ENCODE assay signal across 15 cellular contexts in the genomic region with DNA sequence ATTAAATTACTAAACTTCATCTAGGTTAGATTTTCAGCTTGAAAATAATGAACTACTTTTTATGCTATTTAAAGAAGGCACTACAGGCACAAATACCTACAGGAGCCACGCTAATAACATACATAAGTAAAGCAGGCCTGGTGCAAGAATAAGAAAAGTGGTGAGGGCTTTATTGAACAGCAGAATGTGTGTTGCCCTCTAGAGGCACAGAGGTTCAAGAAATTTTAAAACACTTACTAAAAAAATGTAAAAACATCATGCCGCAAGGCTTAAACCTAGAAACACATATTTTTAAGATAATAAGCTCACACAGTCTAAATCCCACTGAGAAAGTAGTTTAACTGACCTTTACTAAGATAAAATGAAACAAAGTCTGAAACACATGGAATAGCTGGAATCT. TPM values are rescaled to one million over a fixed set of nuclear protein-coding genes. Genes with fewer than 3 reads are reported as not detected.
DNase-seq lines count a peak whose midpoint lies in the region; ATAC-seq and TF ChIP-seq lines count a peak whose summit lies in the region.
"Had no signal": no experiment of that assay in that cellular context is flagged by ENCODE, and none has a peak within 500 bp of the region (broad histone marks: within the 10 kb centered on the region; RNA-seq: fewer than 3 reads in every experiment).

No MANE protein-coding gene starts in this region.

- in situ Hi-C loops in astrocyte of the cerebellum (cut with HindIII; ENCODE audit: low sequenced_read_pairs) = no loop called here
- in situ Hi-C loops in mammary epithelial cell (cut with MboI; ENCODE audit: low sequenced_read_pairs in 2 of 2) = no loop called here

- no peaks in the 10 kb centered on the region for H3K9me3 ChIP-seq in CD4-positive, alpha-beta T cell (ENCODE audit: control insufficient read depth, low read length)
- H3K9me3 ChIP-seq in neural cell (ENCODE audit: low read length) (no peaks in the 10 kb centered on the region), mammary epithelial cell (replicated peaks; ENCODE audit: insufficient read depth, low read length) (no peaks in the 10 kb centered on the region)
- H3K9me3 ChIP-seq: heart left ventricle had no signal

- dilution Hi-C loops in mammary epithelial cell (cut with HindIII; ENCODE audit: low sequenced_read_pairs) = no loop called here

- no peaks in the 10 kb centered on the region for H3K36me3 Mint-ChIP-seq in CD4-positive, alpha-beta T cell (ENCODE audit: low read depth)
- no peaks in the 10 kb centered on the region for H3K36me3 Mint-ChIP-seq in Calu3 (ENCODE audit: insufficient read depth, unreplicated experiment)
- H3K36me3 Mint-ChIP-seq: WTC11 had no signal

- BruUV-seq in Calu3 (replicated peaks; lab: Mats Ljungman, UMichigan) (no TSS peak), mammary epithelial cell (replicated peaks; lab: Mats Ljungman, UMichigan) (no TSS peak)

- no peaks in the 10 kb centered on the region for H3K9me2 ChIP-seq in neural cell (ENCODE audit: insufficient read depth, low read length)

- CTCF ChIA-PET in CD4-positive, alpha-beta T cell (lab: Charles Lee) = interaction anchor here (1.3 to 1.5 kb wide), 2 partner anchors 9 to 166 kb away, joined by 3 to 4 read pairs; no protein-coding TSS in a partner anchor
- CTCF ChIA-PET in Calu3 (lab: Charles Lee) = no interaction called here
- CTCF ChIA-PET in mammary epithelial cell (lab: Charles Lee; ENCODE audit: low non-redundant PET) = no interaction called here

- H2AFZ ChIP-seq in neural cell (ENCODE audit: low read depth, low read length) (no peak overlapping the region), mammary epithelial cell (ENCODE audit: low read depth, low read length) (no peak overlapping the region)

- H3K4me3 ChIP-seq in HFF-Myc (replicated peaks; ENCODE audit: low read depth, low read length) (no peak overlapping the region), astrocyte of the cerebellum (ENCODE audit: low read depth, low read length) (no peak overlapping the region), neural cell (ENCODE audit: low read length) (no peak overlapping the region), mammary epithelial cell (replicated peaks in 1 of 3; ENCODE audit: insufficient read depth in 1 of 3, low read depth in 2 of 3, low read length in 3 of 3) (no peak overlapping the region)
- H3K4me3 ChIP-seq: heart left ventricle had no signal

- TF ChIP-seq EP300 in neural cell (conservative IDR thresholded peaks at IDR 0.05; ENCODE audit: poor library complexity, severe bottlenecking) = no peak

- peak overlapping the region; percentile 80 for H3K27ac Mint-ChIP-seq in CD4-positive, alpha-beta T cell
- no peak overlapping the region for H3K27ac Mint-ChIP-seq in Calu3 (ENCODE audit: unreplicated experiment)
- H3K27ac Mint-ChIP-seq: activated naive CD8-positive, alpha-beta T cell treated with anti-CD3 and anti-CD28 coated beads, Interleukin-2, amount 50 U/mL, for 24 hours; WTC11 had no signal

- WGBS in mammary epithelial cell (ENCODE audit: low coverage, missing lambda C conversion rate) = 81% methylated on average over 2 of the region's 2 CpGs

- no peak overlapping the region for H3K4me3 Mint-ChIP-seq in CD4-positive, alpha-beta T cell
- no peak overlapping the region for H3K4me3 Mint-ChIP-seq in Calu3 (ENCODE audit: low read depth, unreplicated experiment)
- H3K4me3 Mint-ChIP-seq: activated naive CD8-positive, alpha-beta T cell treated with anti-CD3 and anti-CD28 coated beads, Interleukin-2, amount 50 U/mL, for 24 hours; WTC11 had no signal

- intact Hi-C loops in CD4-positive, alpha-beta T cell (cut with DNase I, micrococcal nuclease) = loop anchor here in 1 of 2 experiments (2.0 kb wide), 1 partner anchor 14 kb away; no protein-coding TSS in a partner anchor
- intact Hi-C loops in Calu3 (cut with micrococcal nuclease; ENCODE audit: unreplicated experiment) = loop anchor here (5.0 kb wide), 1 partner anchor 118 kb away; no protein-coding TSS in a partner anchor
- intact Hi-C loops in mammary epithelial cell (cut with micrococcal nuclease) = no loop called here

- H3K4me2 ChIP-seq in neural cell (ENCODE audit: low read length) (no peak overlapping the region), mammary epithelial cell (ENCODE audit: insufficient read depth, low read depth, low read length) (no peak overlapping the region)

- H3K9me3 Mint-ChIP-seq in CD4-positive, alpha-beta T cell = no peaks in the 10 kb centered on the region
- no peaks in the 10 kb centered on the region for H3K9me3 Mint-ChIP-seq in Calu3 (ENCODE audit: low read depth, unreplicated experiment)
- H3K9me3 Mint-ChIP-seq: activated naive CD8-positive, alpha-beta T cell treated with anti-CD3 and anti-CD28 coated beads, Interleukin-2, amount 50 U/mL, for 24 hours; WTC11 had no signal

- H3K79me2 ChIP-seq in neural cell (replicated peaks; ENCODE audit: insufficient read depth, low read length) (peaks cover 62% of the 10 kb centered on the region), mammary epithelial cell (ENCODE audit: insufficient read depth, low read length) (peaks cover 98% of the 10 kb centered on the region)

- H3K27ac ChIP-seq in CD4-positive, alpha-beta T cell (ENCODE audit: low read depth, low read length) = no peak overlapping the region
- H3K27ac ChIP-seq in neural cell (ENCODE audit: low read length) (no peak overlapping the region), mammary epithelial cell (ENCODE audit: insufficient read depth, low read depth, low read length) (no peak overlapping the region)
- H3K27ac ChIP-seq: heart left ventricle had no signal

- H3K27me3 ChIP-seq in CD4-positive, alpha-beta T cell (ENCODE audit: control insufficient read depth, insufficient read depth, low read length) = no peaks in the 10 kb centered on the region
- H3K27me3 ChIP-seq in neural cell (ENCODE audit: insufficient read depth, low read depth, low read length) = no peaks in the 10 kb centered on the region
- no peaks in the 10 kb centered on the region for H3K27me3 ChIP-seq in mammary epithelial cell (ENCODE audit: insufficient read depth, low read length)
- H3K27me3 ChIP-seq: heart left ventricle had no signal

- no peaks in the 10 kb centered on the region for H3K27me3 Mint-ChIP-seq in CD4-positive, alpha-beta T cell
- no peaks in the 10 kb centered on the region for H3K27me3 Mint-ChIP-seq in Calu3 (ENCODE audit: unreplicated experiment)
- H3K27me3 Mint-ChIP-seq: activated naive CD8-positive, alpha-beta T cell treated with anti-CD3 and anti-CD28 coated beads, Interleukin-2, amount 50 U/mL, for 24 hours had no signal

- TF ChIP-seq RAD21 in neural cell (conservative IDR thresholded peaks at IDR 0.05) = no peak

- POLR2A ChIA-PET in CD4-positive, alpha-beta T cell (lab: Charles Lee) = interaction anchor here (8.4 kb wide), 1 partner anchor 19 kb away, joined by 92 read pairs; a partner anchor contains a TSS

- no peak for DNase-seq in CD4-positive, alpha-beta T cell
- DNase-seq in HFF-Myc (ENCODE audit: extremely low read depth, low read depth) (no peak), astrocyte of the cerebellum (ENCODE audit: low read depth) (no peak), Calu3 (no peak), mammary epithelial cell (no peak)
- DNase-seq: activated CD8-positive, alpha-beta memory T cell treated with anti-CD3 and anti-CD28 coated beads, Interleukin-2, amount 50 U/mL, for 48 hours; activated naive CD8-positive, alpha-beta T cell treated with anti-CD3 and anti-CD28 coated beads, Interleukin-2, amount 50 U/mL, for 24 hours; heart left ventricle; RPMI8226; stimulated activated CD4-positive, alpha-beta T cell treated with anti-CD3 and anti-CD28 coated beads, Interleukin-4, amount 100 ng/mL, for 24 hours; stimulated activated naive CD8-positive, alpha-beta T cell treated with anti-CD3 and anti-CD28 coated beads, Interleukin-15, Interleukin-2, amounts not matched to agents 100 U/mL and 50 U/mL, for 24 hours had no signal

- H3F3A ChIP-seq in neural cell (ENCODE audit: insufficient read depth, low read length, poor library complexity, severe bottlenecking) = no peaks in the 10 kb centered on the region

- TF ChIP-seq CTCF in CD4-positive, alpha-beta T cell (IDR thresholded peaks at IDR 0.05) = peak; percentile 33
- TF ChIP-seq CTCF in HFF-Myc (IDR thresholded peaks at IDR 0.05; ENCODE audit: low read depth, low read length, missing control alignments) (peak; percentile 18), astrocyte of the cerebellum (IDR thresholded peaks at IDR 0.05; ENCODE audit: low read depth, low read length, missing control alignments) (peak; percentile 36), neural cell (IDR thresholded peaks at IDR 0.05; ENCODE audit: poor library complexity, severe bottlenecking) (peak; percentile 29), Calu3 (IDR thresholded peaks at IDR 0.05; ENCODE audit: unreplicated experiment) (no peak), mammary epithelial cell (conservative IDR thresholded peaks at IDR 0.05 in 1 of 2, IDR thresholded peaks at IDR 0.05 in 1 of 2; ENCODE audit: extremely low read depth in 1 of 2, insufficient read depth in 1 of 2, low read depth in 1 of 2, low read length in 2 of 2) (peak in 1 of 2 donors; percentile 34)

- no peak for ATAC-seq in CD4-positive, alpha-beta T cell (ENCODE audit: poor library complexity)
- no peak for ATAC-seq in HG03025 (IDR thresholded peaks at IDR 0.05; ENCODE audit: low FRiP score, unreplicated experiment)
- no peak for ATAC-seq in HG02981 (IDR thresholded peaks at IDR 0.05; ENCODE audit: unreplicated experiment)
- ATAC-seq: activated naive CD8-positive, alpha-beta T cell treated with anti-CD3 and anti-CD28 coated beads, Interleukin-2, amount 50 U/mL, for 24 hours; heart left ventricle; stimulated activated naive CD8-positive, alpha-beta T cell treated with anti-CD3 and anti-CD28 coated beads, Interleukin-15, Interleukin-2, amounts not matched to agents 100 U/mL and 50 U/mL, for 24 hours; WTC11 had no signal

- H3K36me3 ChIP-seq in neural cell (ENCODE audit: insufficient read depth, low read length) (no peaks in the 10 kb centered on the region), mammary epithelial cell (ENCODE audit: insufficient read depth, low read length) (no peaks in the 10 kb centered on the region)
- H3K36me3 ChIP-seq: heart left ventricle had no signal

- H3K9ac ChIP-seq in neural cell (ENCODE audit: low read length) (no peak overlapping the region), mammary epithelial cell (ENCODE audit: insufficient read depth, low read length) (no peak overlapping the region)

- H4K20me1 ChIP-seq in neural cell (ENCODE audit: insufficient read depth) = no peaks in the 10 kb centered on the region
- peaks cover 3% of the 10 kb centered on the region for H4K20me1 ChIP-seq in mammary epithelial cell (ENCODE audit: insufficient read depth, low read length)

- H3K4me1 Mint-ChIP-seq in CD4-positive, alpha-beta T cell (ENCODE audit: low read depth) = peaks cover 95% of the 10 kb centered on the region
- peaks cover 45% of the 10 kb centered on the region for H3K4me1 Mint-ChIP-seq in Calu3 (ENCODE audit: low read depth, unreplicated experiment)

- H3K4me1 ChIP-seq in mammary epithelial cell (ENCODE audit: insufficient read depth, low read length) = peaks cover 32% of the 10 kb centered on the region

TF ChIP-seq in neural cell, 6 proteins besides CTCF, POLR2A, EP300 and RAD21 (continues in another document):
- no peak for TF ChIP-seq SMC3 (conservative IDR thresholded peaks at IDR 0.05; ENCODE audit: poor library complexity)

RNA-seq across cellular contexts. Expression of a gene that starts 20.3 kb away (rescaled TPM):
- 10 to 100 TPM; 36.7 to 37.4 TPM for total RNA-seq in CD4-positive, alpha-beta T cell
- 12.8 and 13.8 TPM in 2 replicates for polyA plus RNA-seq in neural cell
- polyA minus RNA-seq in neural cell = 39.7 and 41.8 TPM in 2 replicates
- total RNA-seq in Calu3 (2022) = 38.3 and 44.6 TPM in 2 replicates
- total RNA-seq in mammary epithelial cell = 10 to 100 TPM; 49.8 to 59.2 TPM
- polyA plus RNA-seq in mammary epithelial cell = 11.3 TPM
- polyA minus RNA-seq in mammary epithelial cell = 28.3 TPM
